Comparison of ENCODE assay signal across 1 cellular context in the genomic region with DNA sequence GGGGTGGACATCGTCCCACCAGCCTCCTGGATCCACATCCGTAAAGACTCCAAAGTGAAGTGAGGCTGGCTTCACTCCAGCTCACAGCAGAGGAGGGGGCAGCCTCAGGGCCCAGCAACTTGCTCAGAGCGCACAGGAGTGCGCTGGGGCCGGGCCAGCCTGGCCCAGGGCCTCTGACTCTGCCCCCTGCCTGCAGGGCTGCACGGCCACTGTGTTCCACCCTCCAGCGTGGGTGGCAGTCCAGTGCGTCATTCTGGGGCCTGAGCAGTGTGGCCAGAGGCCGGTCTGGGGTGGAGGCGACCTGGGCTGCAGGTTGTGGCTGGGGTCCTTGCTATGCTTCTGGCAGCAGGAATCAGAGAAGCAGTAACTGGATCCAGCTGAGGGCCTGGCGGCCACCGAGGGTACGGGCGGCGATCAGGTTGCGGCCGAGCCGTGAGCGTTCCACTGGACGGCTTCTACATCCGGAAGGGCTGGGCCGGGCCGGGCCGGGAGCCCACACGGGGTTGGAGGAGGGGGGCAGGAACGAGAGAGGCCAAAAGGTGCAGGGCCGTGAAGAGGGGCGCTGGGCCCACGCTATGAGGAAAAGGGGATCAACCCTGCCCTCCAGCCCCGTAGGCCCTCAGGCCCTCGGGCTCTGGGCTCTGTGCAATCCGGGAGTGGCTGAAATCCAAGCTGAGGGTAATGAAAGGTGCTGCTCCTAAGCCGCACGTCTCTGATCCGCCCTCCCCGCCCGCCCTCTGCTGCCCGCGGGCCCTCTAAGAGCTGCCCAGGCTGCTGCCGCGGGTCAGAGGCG.
TF ChIP-seq lines count a peak whose summit lies in the region.

A gene with protein sequence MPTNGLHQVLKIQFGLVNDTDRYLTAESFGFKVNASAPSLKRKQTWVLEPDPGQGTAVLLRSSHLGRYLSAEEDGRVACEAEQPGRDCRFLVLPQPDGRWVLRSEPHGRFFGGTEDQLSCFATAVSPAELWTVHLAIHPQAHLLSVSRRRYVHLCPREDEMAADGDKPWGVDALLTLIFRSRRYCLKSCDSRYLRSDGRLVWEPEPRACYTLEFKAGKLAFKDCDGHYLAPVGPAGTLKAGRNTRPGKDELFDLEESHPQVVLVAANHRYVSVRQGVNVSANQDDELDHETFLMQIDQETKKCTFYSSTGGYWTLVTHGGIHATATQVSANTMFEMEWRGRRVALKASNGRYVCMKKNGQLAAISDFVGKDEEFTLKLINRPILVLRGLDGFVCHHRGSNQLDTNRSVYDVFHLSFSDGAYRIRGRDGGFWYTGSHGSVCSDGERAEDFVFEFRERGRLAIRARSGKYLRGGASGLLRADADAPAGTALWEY (plus strand): TSS at position 787 of the 793 bp plus-strand sequence. CDS start 155 bp downstream, outside the sequence.

TF ChIP-seq in HepG2, 621 proteins besides CTCF, POLR2A, EP300 and RAD21 (continued from another document):
- TF ChIP-seq ZC3H13 (CRISPR knock-in tag; IDR thresholded peaks at IDR 0.05) (no peak), ZFP36L1 (CRISPR knock-in tag; IDR thresholded peaks at IDR 0.05) (no peak), ZNF326 (CRISPR knock-in tag; IDR thresholded peaks at IDR 0.05; ENCODE audit: borderline replicate concordance) (no peak), ZNF782 (CRISPR knock-in tag; IDR thresholded peaks at IDR 0.05; ENCODE audit: borderline replicate concordance) (no peak), TARDBP (CRISPR knock-in tag; IDR thresholded peaks at IDR 0.05) (no peak), MTF2 (CRISPR knock-in tag; IDR thresholded peaks at IDR 0.05; ENCODE audit: borderline replicate concordance) (0 out of 2 replicates have a peak, but pooled peaks have one; percentile 77), ZNF574 (CRISPR knock-in tag; IDR thresholded peaks at IDR 0.05) (peak; percentile 28; the same call in 1 of the 2 replicates), ZNF768 (CRISPR knock-in tag; IDR thresholded peaks at IDR 0.05) (0 out of 2 replicates have a peak, but pooled peaks have one; percentile 23), ZFX (CRISPR knock-in tag; IDR thresholded peaks at IDR 0.05; ENCODE audit: low read depth) (0 out of 2 replicates have a peak, but pooled peaks have one; percentile 19), NCOA5 (CRISPR knock-in tag; IDR thresholded peaks at IDR 0.05) (no peak)
- TF ChIP-seq, protein P1, sequence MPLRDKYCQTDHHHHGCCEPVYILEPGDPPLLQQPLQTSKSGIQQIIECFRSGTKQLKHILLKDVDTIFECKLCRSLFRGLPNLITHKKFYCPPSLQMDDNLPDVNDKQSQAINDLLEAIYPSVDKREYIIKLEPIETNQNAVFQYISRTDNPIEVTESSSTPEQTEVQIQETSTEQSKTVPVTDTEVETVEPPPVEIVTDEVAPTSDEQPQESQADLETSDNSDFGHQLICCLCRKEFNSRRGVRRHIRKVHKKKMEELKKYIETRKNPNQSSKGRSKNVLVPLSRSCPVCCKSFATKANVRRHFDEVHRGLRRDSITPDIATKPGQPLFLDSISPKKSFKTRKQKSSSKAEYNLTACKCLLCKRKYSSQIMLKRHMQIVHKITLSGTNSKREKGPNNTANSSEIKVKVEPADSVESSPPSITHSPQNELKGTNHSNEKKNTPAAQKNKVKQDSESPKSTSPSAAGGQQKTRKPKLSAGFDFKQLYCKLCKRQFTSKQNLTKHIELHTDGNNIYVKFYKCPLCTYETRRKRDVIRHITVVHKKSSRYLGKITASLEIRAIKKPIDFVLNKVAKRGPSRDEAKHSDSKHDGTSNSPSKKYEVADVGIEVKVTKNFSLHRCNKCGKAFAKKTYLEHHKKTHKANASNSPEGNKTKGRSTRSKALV (CRISPR knock-in tag; IDR thresholded peaks at IDR 0.05), result peak; percentile 85
- TF ChIP-seq, protein P2, sequence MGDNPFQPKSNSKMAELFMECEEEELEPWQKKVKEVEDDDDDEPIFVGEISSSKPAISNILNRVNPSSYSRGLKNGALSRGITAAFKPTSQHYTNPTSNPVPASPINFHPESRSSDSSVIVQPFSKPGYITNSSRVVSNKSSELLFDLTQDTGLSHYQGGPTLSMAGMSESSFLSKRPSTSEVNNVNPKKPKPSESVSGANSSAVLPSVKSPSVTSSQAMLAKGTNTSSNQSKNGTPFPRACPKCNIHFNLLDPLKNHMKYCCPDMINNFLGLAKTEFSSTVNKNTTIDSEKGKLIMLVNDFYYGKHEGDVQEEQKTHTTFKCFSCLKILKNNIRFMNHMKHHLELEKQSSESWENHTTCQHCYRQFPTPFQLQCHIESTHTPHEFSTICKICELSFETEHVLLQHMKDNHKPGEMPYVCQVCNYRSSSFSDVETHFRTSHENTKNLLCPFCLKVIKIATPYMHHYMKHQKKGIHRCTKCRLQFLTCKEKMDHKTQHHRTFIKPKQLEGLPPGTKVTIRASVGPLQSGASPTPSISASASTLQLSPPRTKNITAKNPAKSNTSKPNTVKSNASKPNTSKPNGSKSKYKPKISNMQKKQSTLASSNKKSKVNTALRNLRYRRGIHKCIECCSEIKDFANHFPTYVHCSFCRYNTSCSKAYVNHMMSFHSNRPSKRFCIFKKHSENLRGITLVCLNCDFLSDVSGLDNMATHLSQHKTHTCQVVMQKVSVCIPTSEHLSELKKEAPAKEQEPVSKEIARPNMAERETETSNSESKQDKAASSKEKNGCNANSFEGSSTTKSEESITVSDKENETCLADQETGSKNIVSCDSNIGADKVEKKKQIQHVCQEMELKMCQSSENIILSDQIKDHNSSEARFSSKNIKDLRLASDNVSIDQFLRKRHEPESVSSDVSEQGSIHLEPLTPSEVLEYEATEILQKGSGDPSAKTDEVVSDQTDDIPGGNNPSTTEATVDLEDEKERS (CRISPR knock-in tag; IDR thresholded peaks at IDR 0.05), result 0 out of 2 replicates have a peak, but pooled peaks have one; percentile 7
